In genomic region chr17:35141681-35142466, GRCh38 we compare ENCODE assay signal across 8 cellular contexts. TPM values are rescaled to one million over a fixed set of nuclear protein-coding genes. Genes with fewer than 3 reads are reported as not detected.
DNase-seq lines count a peak whose midpoint lies in the region; ATAC-seq, FAIRE-seq and TF ChIP-seq lines count a peak whose summit lies in the region.

TSS of gene NLE1 (minus strand) at chr17:35142303. CDS start at chr17:35142275, 28 bp downstream.

- peak within 1 kb of the TSS; percentile 60 for H3K4me2 ChIP-seq in endothelial cell of umbilical vein (ENCODE audit: insufficient read depth, low read length)

- H3K9me1 ChIP-seq in endothelial cell of umbilical vein (replicated peaks; ENCODE audit: control insufficient read depth, extremely low read depth, insufficient read depth, low read length) = no peaks in the 10 kb centered on the region

- peak; percentile 97 for ATAC-seq in CD4-positive, CD25-positive, alpha-beta regulatory T cell (ENCODE audit: low read depth in 2 of 2)
- peak; percentile 72 for ATAC-seq in GM19438 (IDR thresholded peaks at IDR 0.05; ENCODE audit: low read depth, unreplicated experiment)

- H3K36me3 ChIP-seq in CD4-positive, CD25-positive, alpha-beta regulatory T cell (ENCODE audit: control insufficient read depth, insufficient read depth, low read length) = peaks cover 27% of the 10 kb centered on the region
- H3K36me3 ChIP-seq in NT2/D1 (ENCODE audit: insufficient read depth, insufficient read length, low read length) (peaks cover 34% of the 10 kb centered on the region), endothelial cell of umbilical vein (ENCODE audit: control insufficient read depth in 2 of 2, extremely low read depth in 1 of 2, insufficient read depth in 2 of 2, low read length in 2 of 2) (peaks cover 9 to 12% of the 10 kb centered on the region in 2 experiments)

- H4K20me1 ChIP-seq in endothelial cell of umbilical vein (replicated peaks; ENCODE audit: control insufficient read depth, extremely low read depth, insufficient read depth, low read length) = no peaks in the 10 kb centered on the region

- TF ChIP-seq POLR2A in endothelial cell of umbilical vein (IDR thresholded peaks at IDR 0.05; ENCODE audit: low read depth, low read length) = peak; percentile 73

- TF ChIP-seq CTCF in endothelial cell of umbilical vein (IDR thresholded peaks at IDR 0.05; ENCODE audit: extremely low read depth in 1 of 2, insufficient read depth in 1 of 2, low read depth in 1 of 2, low read length in 2 of 2) = peak; percentile 95 to 96

- peak; percentile 88 for FAIRE-seq in endothelial cell of umbilical vein (lab: Jason Lieb, UNC)

- peak within 1 kb of the TSS; percentile 61 for H3K27ac ChIP-seq in CD4-positive, CD25-positive, alpha-beta regulatory T cell (ENCODE audit: insufficient read depth, low read length, poor library complexity, severe bottlenecking)
- H3K27ac ChIP-seq in endothelial cell of umbilical vein (ENCODE audit: insufficient read depth, low read depth, low read length) = no peak within 1 kb of the TSS

- dilution Hi-C loops in endothelial cell of umbilical vein (cut with MboI; ENCODE audit: extremely low pct_ligation_motif_present, low sequenced_read_pairs) = no loop called here

- peak; percentile 79 to 91 (median 88) for DNase-seq in CD4-positive, CD25-positive, alpha-beta regulatory T cell
- DNase-seq in HT1080 (ENCODE audit: low read depth) = peak; percentile 70
- peak; percentile 60 for DNase-seq in NT2/D1 (ENCODE audit: low read depth, low spot score)
- DNase-seq in activated CD8-positive, alpha-beta memory T cell treated with anti-CD3 and anti-CD28 coated beads, Interleukin-2, amount 50 U/mL, for 24 hours (ENCODE audit: extremely low read depth) = peak; percentile 62
- peak; percentile 80 for DNase-seq in endothelial cell of umbilical vein (ENCODE audit: low read depth, low spot score)
- DNase-seq in midbrain (lab: John Stamatoyannopoulos, UW) = peak; percentile 78
- peak; percentile 73 to 76 for DNase-seq in stimulated activated CD8-positive, alpha-beta memory T cell treated with anti-CD3 and anti-CD28 coated beads, Interleukin-15, amount 100 ng/mL, for 4 hours (ENCODE audit: low read depth in 2 of 2)

- BruUV-seq in endothelial cell of umbilical vein (replicated peaks; lab: Mats Ljungman, UMichigan) = TSS peak; percentile 42

- POLR2A ChIA-PET in endothelial cell of umbilical vein (lab: Charles Lee) = interaction anchor here (0.7 kb wide), 1 partner anchor 336 kb away, joined by 5 read pairs; no protein-coding TSS in a partner anchor

- CTCF ChIA-PET in endothelial cell of umbilical vein (lab: Charles Lee) = interaction anchor here (0.9 to 2.2 kb wide), 4 partner anchors 13 to 599 kb away, joined by 3 to 6 read pairs (median 5); no protein-coding TSS in a partner anchor

- H3K79me2 ChIP-seq in endothelial cell of umbilical vein (ENCODE audit: control insufficient read depth, insufficient read depth, low read length) = peaks cover 21% of the 10 kb centered on the region

- peak within 1 kb of the TSS; percentile 88 for H3K4me3 ChIP-seq in CD4-positive, CD25-positive, alpha-beta regulatory T cell (ENCODE audit: low read depth, low read length)
- H3K4me3 ChIP-seq in NT2/D1 (ENCODE audit: insufficient read length, low read depth) = peak within 1 kb of the TSS; percentile 99
- H3K4me3 ChIP-seq in endothelial cell of umbilical vein (replicated peaks in 1 of 3; ENCODE audit: insufficient read depth in 1 of 3, low read depth in 1 of 3, low read length in 3 of 3) = peak within 1 kb of the TSS; percentile 77 to 91 (median 79)

- H3K27me3 ChIP-seq in CD4-positive, CD25-positive, alpha-beta regulatory T cell (ENCODE audit: control insufficient read depth, insufficient read depth, low read length) = no peaks in the 10 kb centered on the region
- no peaks in the 10 kb centered on the region for H3K27me3 ChIP-seq in NT2/D1 (ENCODE audit: insufficient read depth, insufficient read length)
- H3K27me3 ChIP-seq in endothelial cell of umbilical vein (ENCODE audit: control insufficient read depth in 2 of 2, insufficient read depth in 2 of 2, low read length in 2 of 2) = peaks cover 0 to 2% of the 10 kb centered on the region in 2 experiments

- peaks cover 24% of the 10 kb centered on the region for H3K4me1 ChIP-seq in CD4-positive, CD25-positive, alpha-beta regulatory T cell (ENCODE audit: control insufficient read depth, insufficient read depth, low read length, poor library complexity, severe bottlenecking)
- H3K4me1 ChIP-seq in NT2/D1 (ENCODE audit: insufficient read depth, insufficient read length) (no peaks in the 10 kb centered on the region), endothelial cell of umbilical vein (ENCODE audit: control insufficient read depth, extremely low read depth, insufficient read depth, low read length) (peaks cover 6% of the 10 kb centered on the region)

- peaks cover 5% of the 10 kb centered on the region for H3K36me3 Mint-ChIP-seq in CD4-positive, CD25-positive, alpha-beta regulatory T cell

- peak within 1 kb of the TSS; percentile 83 for H2AFZ ChIP-seq in endothelial cell of umbilical vein (ENCODE audit: low read depth, low read length)

- intact Hi-C loops in endothelial cell of umbilical vein (cut with micrococcal nuclease) = loop anchor here (2.0 to 10.0 kb wide), 3 partner anchors 100 to 393 kb away; partner anchors contain the start of genes SLFN11, SLFN12L and SLFN5

- H3K9ac ChIP-seq in NT2/D1 (ENCODE audit: insufficient read length, low read depth) (peak within 1 kb of the TSS; percentile 98), endothelial cell of umbilical vein (replicated peaks; ENCODE audit: extremely low read depth, insufficient read depth, low read length) (peak within 1 kb of the TSS; percentile 49)

- H3K27ac Mint-ChIP-seq in CD4-positive, CD25-positive, alpha-beta regulatory T cell = peak within 1 kb of the TSS; percentile 82 to 87 (median 86)

- H3K9me3 ChIP-seq in CD4-positive, CD25-positive, alpha-beta regulatory T cell (ENCODE audit: control insufficient read depth in 2 of 2, low read length in 2 of 2) = no peaks in the 10 kb centered on the region
- H3K9me3 ChIP-seq in NT2/D1 (ENCODE audit: insufficient read depth, low read length) (no peaks in the 10 kb centered on the region), endothelial cell of umbilical vein (replicated peaks; ENCODE audit: control insufficient read depth, insufficient read depth, low read length) (no peaks in the 10 kb centered on the region)

- H3K27me3 Mint-ChIP-seq in CD4-positive, CD25-positive, alpha-beta regulatory T cell = no peaks in the 10 kb centered on the region

- peak within 1 kb of the TSS; percentile 86 to 90 (median 90) for H3K4me3 Mint-ChIP-seq in CD4-positive, CD25-positive, alpha-beta regulatory T cell

- no peaks in the 10 kb centered on the region for H3K9me3 Mint-ChIP-seq in CD4-positive, CD25-positive, alpha-beta regulatory T cell

- peaks cover 0 to 32% (median 12%) of the 10 kb centered on the region in 4 donors for H3K4me1 Mint-ChIP-seq in CD4-positive, CD25-positive, alpha-beta regulatory T cell

TF ChIP-seq in endothelial cell of umbilical vein, 7 proteins besides CTCF, POLR2A, EP300 and RAD21:
- peak; percentile 75 for TF ChIP-seq POLR2AphosphoS5 (IDR thresholded peaks at IDR 0.05; ENCODE audit: insufficient read depth, low read depth, low read length)
- no peak for TF ChIP-seq GATA2 (IDR thresholded peaks at IDR 0.05; ENCODE audit: insufficient read depth, insufficient read length, low read depth, low read length)
- TF ChIP-seq MAX (IDR thresholded peaks at IDR 0.05; ENCODE audit: insufficient read depth, insufficient read length) = peak; percentile 90
- TF ChIP-seq MYC (IDR thresholded peaks at IDR 0.05; ENCODE audit: low read depth, low read length) = peak; percentile 95

RNA-seq across cellular contexts. Expression of gene NLE1, which starts in this region (rescaled TPM):
- 9.8 TPM for total RNA-seq in CD4-positive, CD25-positive, alpha-beta regulatory T cell
- polyA plus RNA-seq in CD4-positive, CD25-positive, alpha-beta regulatory T cell = 1 to 10 TPM; 3.1 to 5.3 (median 3.8) TPM
- total RNA-seq in HT1080 (2014; rRNA removed; shearing (Covaris generic)) = 42.9 and 47.2 TPM in 2 replicates
- polyA plus RNA-seq in HT1080 (2015; cell fraction: cytosol; rRNA removed) = 23.8 and 27.7 TPM in 2 replicates
- polyA plus RNA-seq in HT1080 (2015; cell fraction: nucleus; rRNA removed) = 26.7 and 27.8 TPM in 2 replicates
- 15.8 and 22.8 TPM in 2 replicates for total RNA-seq in endothelial cell of umbilical vein
- polyA plus RNA-seq in endothelial cell of umbilical vein = 19.1 and 19.8 TPM in 2 replicates
- 15.6 and 16.7 TPM in 2 replicates for polyA plus RNA-seq in endothelial cell of umbilical vein (2011; cell fraction: cytosol; rRNA removed)
- polyA plus RNA-seq in endothelial cell of umbilical vein (2011; cell fraction: nucleus; rRNA removed) = 18.0 and 21.8 TPM in 2 replicates
- 14.9 and 15.7 TPM in 2 replicates for polyA plus RNA-seq in endothelial cell of umbilical vein (2012)
- 14.6 and 19.3 TPM in 2 replicates for polyA minus RNA-seq in endothelial cell of umbilical vein
- 28.2 TPM for polyA minus RNA-seq in endothelial cell of umbilical vein (2011; cell fraction: cytosol; rRNA and poly(A)+ RNA removed)
- polyA minus RNA-seq in endothelial cell of umbilical vein (2011; cell fraction: nucleus; rRNA and poly(A)+ RNA removed) = 9.0 and 9.3 TPM in 2 replicates
